In the genomic region with DNA sequence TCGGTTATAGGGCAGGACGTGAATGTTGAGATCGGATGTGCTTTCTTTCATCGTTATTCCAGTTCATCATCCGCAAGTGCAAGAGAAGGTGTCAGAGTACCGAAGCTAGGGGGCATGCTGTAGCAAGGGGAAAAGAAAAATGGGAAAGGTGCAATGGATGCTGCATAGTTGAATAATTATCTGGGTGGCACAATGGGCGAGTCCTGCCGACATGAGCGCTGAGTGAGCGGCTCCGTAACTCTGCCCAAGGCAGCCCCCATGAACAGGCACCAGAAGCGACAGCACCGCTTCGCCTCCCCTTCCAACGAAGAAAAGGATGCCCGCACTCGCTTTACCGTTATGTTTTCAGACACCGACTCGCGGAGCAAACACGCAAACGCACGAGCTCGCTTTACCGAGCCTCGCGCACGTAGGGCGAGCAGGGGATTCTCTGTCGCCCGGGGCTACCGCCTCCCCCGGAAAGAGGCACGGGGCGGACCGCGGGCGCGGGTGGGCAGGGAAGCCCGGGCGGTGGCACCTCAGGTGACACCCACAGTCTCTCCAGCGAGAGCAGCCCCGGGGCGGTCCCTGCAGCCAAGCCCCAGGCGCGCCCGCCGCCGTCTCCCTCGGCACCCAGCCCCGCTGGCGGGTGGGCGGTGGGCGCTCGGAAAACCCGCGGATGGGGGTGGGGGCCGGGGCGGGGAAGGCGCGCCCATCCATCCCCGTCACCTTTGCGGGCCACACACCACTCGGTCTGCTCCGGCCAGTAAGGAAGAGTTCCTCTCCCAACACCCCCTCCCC, we compare ENCODE assay signal across 8 cellular contexts. TPM values are rescaled to one million over a fixed set of nuclear protein-coding genes. Genes with fewer than 3 reads are reported as not detected.
A peak's percentile ranks its signal among the peaks of the same experiment; 100 is the strongest.
DNase-seq lines count a peak whose midpoint lies in the region; ATAC-seq and TF ChIP-seq lines count a peak whose summit lies in the region.

No MANE protein-coding gene starts in this region.

- TF ChIP-seq EP300 in neural cell (conservative IDR thresholded peaks at IDR 0.05; ENCODE audit: poor library complexity, severe bottlenecking) = peak; percentile 47
- TF ChIP-seq EP300 in stomach (IDR thresholded peaks at IDR 0.05) = no peak

- H3K27me3 ChIP-seq in BLaER1 treated with 17β-estradiol and CSF1 and Interleukin-3, amounts not matched to agents 10 nM and 100 nM = no peaks in the 10 kb centered on the region
- H3K27me3 ChIP-seq in Loucy (ENCODE audit: insufficient read depth, low read length, poor library complexity, severe bottlenecking) (no peaks in the 10 kb centered on the region), neural cell (ENCODE audit: insufficient read depth, low read depth, low read length) (no peaks in the 10 kb centered on the region), stomach (no peaks in the 10 kb centered on the region)

- DNase-seq in activated gamma-delta T cell treated with Interleukin-2 at 50 U/mL for 16 hours = peak; percentile 59
- peak; percentile 41 to 74 for DNase-seq in foreskin fibroblast
- DNase-seq in stomach = peak; percentile 29

- WGBS in stomach, 5 donors = 0 to 1% (median 0%) methylated on average over 15 to 66 of the region's 66 CpGs

- peak overlapping the region; percentile 93 to 99 (median 97) for H3K9ac ChIP-seq in BLaER1 treated with 17β-estradiol and CSF1 and Interleukin-3, amounts not matched to agents 10 nM and 100 nM
- peak overlapping the region; percentile 72 for H3K9ac ChIP-seq in Loucy (ENCODE audit: low read depth, low read length, poor library complexity, severe bottlenecking)
- peak overlapping the region; percentile 93 for H3K9ac ChIP-seq in neural cell (ENCODE audit: low read length)

- peaks cover 28 to 55% (median 39%) of the 10 kb centered on the region in 10 experiments for H3K4me1 ChIP-seq in BLaER1 treated with 17β-estradiol and CSF1 and Interleukin-3, amounts not matched to agents 10 nM and 100 nM
- H3K4me1 ChIP-seq in Loucy (ENCODE audit: insufficient read depth, low read length, poor library complexity, severe bottlenecking) (peaks cover 63% of the 10 kb centered on the region), stomach (peaks cover 29 to 60% (median 43%) of the 10 kb centered on the region in 4 donors)

- peak; percentile 20; the same call in 1 of the 2 replicates for TF ChIP-seq POLR2A in Raji (IDR thresholded peaks at IDR 0.05; ENCODE audit: insufficient read depth, low read depth, low read length)
- no peak for TF ChIP-seq POLR2A in stomach (IDR thresholded peaks at IDR 0.05)

- peak overlapping the region; percentile 79 to 98 (median 90) for H3K4me3 ChIP-seq in BLaER1 treated with 17β-estradiol and CSF1 and Interleukin-3, amounts not matched to agents 10 nM and 100 nM
- H3K4me3 ChIP-seq in Loucy (ENCODE audit: low read length, poor library complexity, severe bottlenecking) = peak overlapping the region; percentile 82
- peak overlapping the region; percentile 83 to 95 for H3K4me3 ChIP-seq in foreskin fibroblast (ENCODE audit: low read depth in 1 of 2, low read length in 2 of 2)
- H3K4me3 ChIP-seq in neural cell (ENCODE audit: low read length) = peak overlapping the region; percentile 85
- peak overlapping the region; percentile 66 to 97 (median 84) for H3K4me3 ChIP-seq in stomach

- peak; percentile 67 for TF ChIP-seq CTCF in Loucy (conservative IDR thresholded peaks at IDR 0.05; ENCODE audit: low read length)
- TF ChIP-seq CTCF in foreskin fibroblast (IDR thresholded peaks at IDR 0.05; ENCODE audit: low read depth, low read length) = peak; percentile 71
- peak; percentile 90 for TF ChIP-seq CTCF in neural cell (IDR thresholded peaks at IDR 0.05; ENCODE audit: poor library complexity, severe bottlenecking)
- TF ChIP-seq CTCF in stomach (IDR thresholded peaks at IDR 0.05) = peak in 5 of 7 experiments; percentile 18 to 73 (median 47)

- no peaks in the 10 kb centered on the region for H3F3A ChIP-seq in Loucy (ENCODE audit: low read depth)
- peaks cover 3% of the 10 kb centered on the region for H3F3A ChIP-seq in neural cell (ENCODE audit: insufficient read depth, low read length, poor library complexity, severe bottlenecking)

- intact Hi-C loops in stomach (cut with DNase I; ENCODE audit: low total_unique reads) = loop anchor here (10.0 kb wide), 1 partner anchor 216 kb away; no protein-coding TSS in a partner anchor

- H3K27ac ChIP-seq in BLaER1 treated with 17β-estradiol and CSF1 and Interleukin-3, amounts not matched to agents 10 nM and 100 nM = peak overlapping the region; percentile 92 to 99 (median 99)
- H3K27ac ChIP-seq in neural cell (ENCODE audit: low read length) = peak overlapping the region; percentile 98
- H3K27ac ChIP-seq in stomach = peak overlapping the region in 4 of 5 donors; percentile 76 to 89 (median 84)

- peak overlapping the region; percentile 59 to 79 (median 73) for H3K4me2 ChIP-seq in BLaER1 treated with 17β-estradiol and CSF1 and Interleukin-3, amounts not matched to agents 10 nM and 100 nM
- H3K4me2 ChIP-seq in Loucy (ENCODE audit: low read depth, low read length, poor library complexity, severe bottlenecking) (peak overlapping the region; percentile 94), neural cell (ENCODE audit: low read length) (peak overlapping the region; percentile 77)

- H2AFZ ChIP-seq in Loucy (ENCODE audit: low read length) (peak overlapping the region; percentile 97), neural cell (ENCODE audit: low read depth, low read length) (peak overlapping the region; percentile 58)

- peaks cover 1 to 19% (median 12%) of the 10 kb centered on the region in 11 experiments; a peak in 13 of 22 replicates for H3K36me3 ChIP-seq in BLaER1 treated with 17β-estradiol and CSF1 and Interleukin-3, amounts not matched to agents 10 nM and 100 nM
- H3K36me3 ChIP-seq in Loucy (ENCODE audit: insufficient read depth, low read length) (no peaks in the 10 kb centered on the region), neural cell (ENCODE audit: insufficient read depth, low read length) (no peaks in the 10 kb centered on the region), stomach (no peaks in the 10 kb centered on the region)

- H3K9me2 ChIP-seq in Loucy (replicated peaks; ENCODE audit: low read depth, low read length) (no peaks in the 10 kb centered on the region), neural cell (ENCODE audit: insufficient read depth, low read length) (no peaks in the 10 kb centered on the region)

- H3K9me3 ChIP-seq in BLaER1 treated with 17β-estradiol and CSF1 and Interleukin-3, amounts not matched to agents 10 nM and 100 nM (replicated peaks in 1 of 11) = no peaks in the 10 kb centered on the region
- no peaks in the 10 kb centered on the region for H3K9me3 ChIP-seq in Loucy (ENCODE audit: insufficient read depth, low read depth, low read length)
- H3K9me3 ChIP-seq in neural cell (ENCODE audit: low read length) = no peaks in the 10 kb centered on the region
- H3K9me3 ChIP-seq in stomach = no peaks in the 10 kb centered on the region

- peak; percentile 32 for ATAC-seq in GM21447 (IDR thresholded peaks at IDR 0.05; ENCODE audit: unreplicated experiment)

- peaks cover 12 to 82% (median 63%) of the 10 kb centered on the region in 11 experiments; a peak in 21 of 22 replicates for H4K20me1 ChIP-seq in BLaER1 treated with 17β-estradiol and CSF1 and Interleukin-3, amounts not matched to agents 10 nM and 100 nM
- H4K20me1 ChIP-seq in Loucy (ENCODE audit: insufficient read depth, low read length, poor library complexity, severe bottlenecking) (peaks cover 67% of the 10 kb centered on the region), neural cell (ENCODE audit: insufficient read depth) (peaks cover 10% of the 10 kb centered on the region)

- H3K79me2 ChIP-seq in Loucy (ENCODE audit: insufficient read depth, low read length) = peaks cover 78% of the 10 kb centered on the region
- H3K79me2 ChIP-seq in neural cell (replicated peaks; ENCODE audit: insufficient read depth, low read length) = peaks cover 81% of the 10 kb centered on the region

- TF ChIP-seq RAD21 in neural cell (conservative IDR thresholded peaks at IDR 0.05) = peak; percentile 77

TF ChIP-seq in neural cell, 6 proteins besides CTCF, POLR2A, EP300 and RAD21:
- TF ChIP-seq, protein P1, sequence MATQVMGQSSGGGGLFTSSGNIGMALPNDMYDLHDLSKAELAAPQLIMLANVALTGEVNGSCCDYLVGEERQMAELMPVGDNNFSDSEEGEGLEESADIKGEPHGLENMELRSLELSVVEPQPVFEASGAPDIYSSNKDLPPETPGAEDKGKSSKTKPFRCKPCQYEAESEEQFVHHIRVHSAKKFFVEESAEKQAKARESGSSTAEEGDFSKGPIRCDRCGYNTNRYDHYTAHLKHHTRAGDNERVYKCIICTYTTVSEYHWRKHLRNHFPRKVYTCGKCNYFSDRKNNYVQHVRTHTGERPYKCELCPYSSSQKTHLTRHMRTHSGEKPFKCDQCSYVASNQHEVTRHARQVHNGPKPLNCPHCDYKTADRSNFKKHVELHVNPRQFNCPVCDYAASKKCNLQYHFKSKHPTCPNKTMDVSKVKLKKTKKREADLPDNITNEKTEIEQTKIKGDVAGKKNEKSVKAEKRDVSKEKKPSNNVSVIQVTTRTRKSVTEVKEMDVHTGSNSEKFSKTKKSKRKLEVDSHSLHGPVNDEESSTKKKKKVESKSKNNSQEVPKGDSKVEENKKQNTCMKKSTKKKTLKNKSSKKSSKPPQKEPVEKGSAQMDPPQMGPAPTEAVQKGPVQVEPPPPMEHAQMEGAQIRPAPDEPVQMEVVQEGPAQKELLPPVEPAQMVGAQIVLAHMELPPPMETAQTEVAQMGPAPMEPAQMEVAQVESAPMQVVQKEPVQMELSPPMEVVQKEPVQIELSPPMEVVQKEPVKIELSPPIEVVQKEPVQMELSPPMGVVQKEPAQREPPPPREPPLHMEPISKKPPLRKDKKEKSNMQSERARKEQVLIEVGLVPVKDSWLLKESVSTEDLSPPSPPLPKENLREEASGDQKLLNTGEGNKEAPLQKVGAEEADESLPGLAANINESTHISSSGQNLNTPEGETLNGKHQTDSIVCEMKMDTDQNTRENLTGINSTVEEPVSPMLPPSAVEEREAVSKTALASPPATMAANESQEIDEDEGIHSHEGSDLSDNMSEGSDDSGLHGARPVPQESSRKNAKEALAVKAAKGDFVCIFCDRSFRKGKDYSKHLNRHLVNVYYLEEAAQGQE (IDR thresholded peaks at IDR 0.05; ENCODE audit: borderline replicate concordance) = peak; percentile 29
- TF ChIP-seq TAF1 (IDR thresholded peaks at IDR 0.05; ENCODE audit: low read depth) (peak; percentile 63), POLR2AphosphoS5 (IDR thresholded peaks at IDR 0.05) (peak; percentile 33), EZH2 (IDR thresholded peaks at IDR 0.05; ENCODE audit: borderline replicate concordance, insufficient read depth, low read length, poor library complexity, severe bottlenecking) (no peak), SMC3 (conservative IDR thresholded peaks at IDR 0.05; ENCODE audit: poor library complexity) (peak; percentile 82), MXI1 (conservative IDR thresholded peaks at IDR 0.05; ENCODE audit: poor library complexity, severe bottlenecking) (peak; percentile 69)
TF ChIP-seq in neural cell: peak in this region for 5.

RNA-seq across cellular contexts. Expression of a gene that starts 0.7 kb away (rescaled TPM):
- polyA plus RNA-seq in neural cell (76.3 and 89.7 TPM in 2 replicates), stomach (1 to 10 TPM; 2.6 to 7.0 (median 5.0) TPM)
- polyA minus RNA-seq in neural cell = 86.7 and 110 TPM in 2 replicates
- total RNA-seq in stomach = 10 to 100 TPM in 1 of 5 donors, 1 to 10 TPM in 3, under 1 TPM in 1; 0.58 to 17.0 (median 8.8) TPM

RNA-seq across cellular contexts. Expression of a gene that starts 1.4 kb away (rescaled TPM):
- polyA plus RNA-seq in neural cell = 22.3 and 22.9 TPM in 2 replicates
- polyA minus RNA-seq in neural cell = 34.6 and 36.1 TPM in 2 replicates
- 10 to 100 TPM in 3 of 5 donors, 1 to 10 TPM in 2; 5.2 to 27.7 (median 11.4) TPM for total RNA-seq in stomach
- 10 to 100 TPM in 1 of 3 donors, 1 to 10 TPM in 2; 6.3 to 18.8 (median 8.7) TPM for polyA plus RNA-seq in stomach

Comparison
In these comparisons a context has a peak if more than half of its experiments do, and no peak if none do; other contexts are left out.
1. Peak in every context shown above with its lines: DNase-seq, ATAC-seq, H3K4me3 ChIP-seq and H3K27ac ChIP-seq.